Comparison of ENCODE assay signal across 18 cellular contexts in the genomic region with DNA sequence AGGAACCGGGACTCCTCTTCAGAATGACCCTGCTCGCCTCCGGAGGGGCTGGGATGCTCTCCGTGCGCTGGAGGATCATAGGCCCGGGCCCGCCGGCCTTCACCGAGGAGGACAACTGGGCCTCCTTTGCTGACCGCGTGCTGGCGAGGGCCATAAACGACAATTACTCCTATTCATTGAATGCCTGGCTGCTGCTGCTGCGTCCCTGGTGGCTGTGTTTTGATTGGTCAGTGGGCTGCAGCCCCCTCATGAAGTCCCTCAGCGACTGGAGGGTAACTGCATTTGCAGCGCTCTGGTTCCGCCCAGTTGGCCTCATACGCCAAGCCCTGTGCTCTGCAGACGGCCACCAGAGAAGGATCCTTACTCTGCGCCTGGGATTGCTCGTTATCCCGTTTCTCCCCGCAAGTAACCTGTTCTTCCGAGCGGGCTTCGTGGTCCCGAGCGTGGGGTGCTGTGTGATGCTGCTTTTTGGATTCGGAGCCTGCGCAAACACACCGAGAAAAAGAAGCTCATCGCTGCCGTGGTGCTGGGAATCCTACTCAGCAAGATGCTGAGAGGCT. TPM values are rescaled to one million over a fixed set of nuclear protein-coding genes. Genes with fewer than 3 reads are reported as not detected.
DNase-seq lines count a peak whose midpoint lies in the region; TF ChIP-seq lines count a peak whose summit lies in the region.
"Had no signal": no experiment of that assay in that cellular context is flagged by ENCODE, and none has a peak within 500 bp of the region (broad histone marks: within the 10 kb centered on the region; RNA-seq: fewer than 3 reads in every experiment).

No MANE protein-coding gene starts in this region.

- H3K4me2 ChIP-seq in smooth muscle cell: peak overlapping the region; percentile 75

- peak overlapping the region; percentile 53 for H3K4me3 ChIP-seq in adipocyte (ENCODE audit: low read length)
- peak overlapping the region; percentile 40 for H3K4me3 ChIP-seq in iPS-15b (ENCODE audit: low read depth, low read length)
- peak overlapping the region; percentile 31 for H3K4me3 ChIP-seq in smooth muscle cell
- H3K4me3 ChIP-seq: MG63 had no signal

- no peaks in the 10 kb centered on the region for H3K79me2 ChIP-seq in smooth muscle cell (ENCODE audit: low read depth)

- no peak overlapping the region for H3K9ac ChIP-seq in adipocyte (ENCODE audit: low read length)
- H3K9ac ChIP-seq in iPS-15b (ENCODE audit: low read depth, low read length): no peak overlapping the region
- no peak overlapping the region for H3K9ac ChIP-seq in smooth muscle cell (ENCODE audit: low read depth)

- H3K9me3 ChIP-seq in adipocyte (ENCODE audit: control insufficient read depth, low read length) (no peaks in the 10 kb centered on the region), iPS-15b (ENCODE audit: control insufficient read depth, insufficient read depth, low read length) (no peaks in the 10 kb centered on the region), smooth muscle cell (replicated peaks; ENCODE audit: low read depth) (no peaks in the 10 kb centered on the region)
- H3K9me3 ChIP-seq: MG63 had no signal

- peaks cover 9% of the 10 kb centered on the region for H3K4me1 ChIP-seq in adipocyte (ENCODE audit: control insufficient read depth, insufficient read depth, low read length)
- H3K4me1 ChIP-seq in iPS-15b (ENCODE audit: control insufficient read depth, insufficient read depth, low read length): no peaks in the 10 kb centered on the region
- peaks cover 5% of the 10 kb centered on the region for H3K4me1 ChIP-seq in smooth muscle cell (ENCODE audit: low read depth)

- H3K36me3 ChIP-seq in adipocyte (ENCODE audit: control insufficient read depth, insufficient read depth, low read length, severe bottlenecking): no peaks in the 10 kb centered on the region
- H3K36me3 ChIP-seq in iPS-15b (ENCODE audit: control insufficient read depth, insufficient read depth, low read length): no peaks in the 10 kb centered on the region
- H3K36me3 ChIP-seq in smooth muscle cell (ENCODE audit: low read depth): no peaks in the 10 kb centered on the region
- H3K36me3 ChIP-seq: MG63, WERI-Rb-1 had no signal

- no peak for TF ChIP-seq CTCF in smooth muscle cell (IDR thresholded peaks at IDR 0.05; ENCODE audit: borderline replicate concordance, insufficient read depth, poor library complexity, severe bottlenecking)

- H3K27ac ChIP-seq in smooth muscle cell (ENCODE audit: low read depth): no peak overlapping the region
- H3K27ac ChIP-seq: WERI-Rb-1 had no signal

- peak overlapping the region; percentile 66 for H2AFZ ChIP-seq in smooth muscle cell (ENCODE audit: low read depth)

- no peaks in the 10 kb centered on the region for H3F3A ChIP-seq in smooth muscle cell (ENCODE audit: low read depth)

- DNase-seq in activated CD8-positive, alpha-beta memory T cell treated with anti-CD3 and anti-CD28 coated beads, Interleukin-2, amount 50 U/mL, for 48 hours: peak; percentile 44
- no peak for DNase-seq in activated CD8-positive, alpha-beta memory T cell treated with anti-CD3 and anti-CD28 coated beads, Interleukin-2, amount 50 U/mL, for 4 hours
- no peak for DNase-seq in adipocyte (ENCODE audit: low read depth)
- DNase-seq in smooth muscle cell (lab: John Stamatoyannopoulos, UW; ENCODE audit: unreplicated experiment): no peak
- no peak for DNase-seq in GF-D8 (lab: John Stamatoyannopoulos, UW)
- DNase-seq in stimulated activated CD8-positive, alpha-beta memory T cell treated with anti-CD3 and anti-CD28 coated beads, Interleukin-4, amount 100 ng/mL, for 48 hours: no peak
- DNase-seq in EL: no peak
- DNase-seq: activated gamma-delta T cell treated with Interleukin-2 at 50 U/mL for 16 hours, immature natural killer cell, NCI-H2081, NCI-H526 treated with DMSO at 0.1 percent for 48 hours, WERI-Rb-1 had no signal

- WGBS in smooth muscle cell (ENCODE audit: low lambda C conversion rate): 47% methylated on average over 33 of the region's 33 CpGs

- peaks cover 34% of the 10 kb centered on the region for H3K27me3 ChIP-seq in adipocyte (replicated peaks; ENCODE audit: control insufficient read depth, insufficient read depth, low read length)
- peaks cover 49% of the 10 kb centered on the region for H3K27me3 ChIP-seq in iPS-15b (ENCODE audit: control insufficient read depth, insufficient read depth, low read length)
- peaks cover 76% of the 10 kb centered on the region for H3K27me3 ChIP-seq in smooth muscle cell (ENCODE audit: low read depth)

- no peaks in the 10 kb centered on the region for H4K20me1 ChIP-seq in smooth muscle cell (ENCODE audit: low read depth)

RNA-seq across cellular contexts. Expression of gene OR2V1, which starts 16.6 kb away (rescaled TPM):
- total RNA-seq in smooth muscle cell: not detected in 2 replicates
- not detected in 2 replicates for polyA plus RNA-seq in smooth muscle cell
- total RNA-seq: activated CD8-positive, alpha-beta memory T cell treated with anti-CD3 and anti-CD28 coated beads for 36 hours; Calu3; dermis microvascular lymphatic vessel endothelial cell; mononuclear cell had no signal
- polyA plus RNA-seq: immature natural killer cell had no signal

RNA-seq across cellular contexts. Expression of gene OR2V2, which starts 33.0 kb away (rescaled TPM):
- not detected in 2 replicates for total RNA-seq in smooth muscle cell
- polyA plus RNA-seq in smooth muscle cell: not detected in 2 replicates
- total RNA-seq: activated CD8-positive, alpha-beta memory T cell treated with anti-CD3 and anti-CD28 coated beads for 36 hours; Calu3; dermis microvascular lymphatic vessel endothelial cell; mononuclear cell had no signal
- polyA plus RNA-seq: immature natural killer cell had no signal
